In genomic region chr15:41935566-41936020, GRCh38 we compare ENCODE assay signal across 10 cellular contexts. TPM values are rescaled to one million over a fixed set of nuclear protein-coding genes. Genes with fewer than 3 reads are reported as not detected.
DNase-seq lines count a peak whose midpoint lies in the region; ATAC-seq and TF ChIP-seq lines count a peak whose summit lies in the region.
"Had no signal": no experiment of that assay in that cellular context is flagged by ENCODE, and none has a peak within 500 bp of the region (broad histone marks: within the 10 kb centered on the region; RNA-seq: fewer than 3 reads in every experiment).

No MANE protein-coding gene starts in this region.

- H3K4me3 ChIP-seq in heart left ventricle = no peak overlapping the region
- H3K4me3 ChIP-seq in SJCRH30 = no peak overlapping the region
- no peak overlapping the region for H3K4me3 ChIP-seq in esophagus squamous epithelium
- no peak overlapping the region for H3K4me3 ChIP-seq in tibial nerve
- H3K4me3 ChIP-seq in trophoblast cell (ENCODE audit: low read depth, low read length) = no peak overlapping the region

- H2BK120ac ChIP-seq in trophoblast cell (ENCODE audit: insufficient read depth, low read length, poor library complexity) = no peak overlapping the region

- no peak overlapping the region for H3K14ac ChIP-seq in trophoblast cell (ENCODE audit: low read length)

- H4K8ac ChIP-seq in trophoblast cell (ENCODE audit: low read depth, low read length) = no peak overlapping the region

- H3K9me3 ChIP-seq in heart left ventricle = no peaks in the 10 kb centered on the region
- no peaks in the 10 kb centered on the region for H3K9me3 ChIP-seq in SJCRH30 (replicated peaks)
- H3K9me3 ChIP-seq in esophagus squamous epithelium = no peaks in the 10 kb centered on the region
- no peaks in the 10 kb centered on the region for H3K9me3 ChIP-seq in tibial nerve
- no peaks in the 10 kb centered on the region for H3K9me3 ChIP-seq in trophoblast cell (ENCODE audit: insufficient read depth, low read depth, low read length)

- no peak overlapping the region for H2AFZ ChIP-seq in trophoblast cell (ENCODE audit: insufficient read depth, low read length, poor library complexity)

- H4K91ac ChIP-seq in trophoblast cell (ENCODE audit: low read depth, low read length) = no peak overlapping the region

- H3K23ac ChIP-seq in trophoblast cell (ENCODE audit: low read length) = no peak overlapping the region

- no peaks in the 10 kb centered on the region for H3K79me1 ChIP-seq in trophoblast cell (ENCODE audit: low read length)

- 59 to 83% (median 64%) methylated on average over 5 of the region's 5 CpGs for WGBS in heart left ventricle, 4 donors
- 54 to 68% methylated on average over 4 to 5 of the region's 5 CpGs for WGBS in esophagus squamous epithelium, 2 donors
- 76 to 90% methylated on average over 5 of the region's 5 CpGs for WGBS in tibial nerve, 2 donors
- WGBS in trophoblast cell (ENCODE audit: extremely low coverage, insufficient coverage, insufficient read length) = no CpG with 5 or more reads among the region's 5 CpGs

- TF ChIP-seq EP300 in tibial nerve (IDR thresholded peaks at IDR 0.05) = no peak

- H3K18ac ChIP-seq in trophoblast cell (ENCODE audit: low read length) = no peak overlapping the region

- H2AK5ac ChIP-seq in trophoblast cell (ENCODE audit: low read length) = no peak overlapping the region

- H2BK5ac ChIP-seq in trophoblast cell (ENCODE audit: low read depth, low read length, poor library complexity) = no peak overlapping the region

- H3K9ac ChIP-seq in trophoblast cell (ENCODE audit: low read length) = no peak overlapping the region

- TF ChIP-seq POLR2A in heart left ventricle (IDR thresholded peaks at IDR 0.05) (no peak), esophagus squamous epithelium (IDR thresholded peaks at IDR 0.05) (no peak), tibial nerve (IDR thresholded peaks at IDR 0.05) (no peak)

- H3K79me2 ChIP-seq in trophoblast cell (ENCODE audit: control insufficient read depth, insufficient read depth, low read length, poor library complexity) = peaks cover 2% of the 10 kb centered on the region

- ATAC-seq in heart left ventricle (no peak), HG02885 (IDR thresholded peaks at IDR 0.05; ENCODE audit: poor library complexity, unreplicated experiment) (no peak)

- peaks cover 0 to 34% (median 5%) of the 10 kb centered on the region in 9 donors for H3K36me3 ChIP-seq in heart left ventricle
- peaks cover 11% of the 10 kb centered on the region for H3K36me3 ChIP-seq in SJCRH30
- no peaks in the 10 kb centered on the region for H3K36me3 ChIP-seq in esophagus squamous epithelium
- H3K36me3 ChIP-seq in tibial nerve = peaks cover 0 to 8% (median 0%) of the 10 kb centered on the region in 3 donors
- peaks cover 5 to 14% of the 10 kb centered on the region in 2 experiments for H3K36me3 ChIP-seq in trophoblast cell (ENCODE audit: control insufficient read depth in 1 of 2, insufficient read depth in 2 of 2, low read length in 2 of 2)

- no peak overlapping the region for H3K4me2 ChIP-seq in trophoblast cell (ENCODE audit: low read length)

- intact Hi-C loops in heart left ventricle (cut with DNase I) (no loop called here), cardiac septum (cut with DNase I) (no loop called here), esophagus squamous epithelium (cut with DNase I) (no loop called here)

- H4K12ac ChIP-seq in trophoblast cell (ENCODE audit: low read depth, low read length) = no peak overlapping the region

- no peak for TF ChIP-seq CTCF in heart left ventricle (IDR thresholded peaks at IDR 0.05)
- no peak for TF ChIP-seq CTCF in esophagus squamous epithelium (IDR thresholded peaks at IDR 0.05)
- no peak for TF ChIP-seq CTCF in tibial nerve (IDR thresholded peaks at IDR 0.05)

- peak overlapping the region; percentile 11 to 93 (median 70) for H3K27ac ChIP-seq in heart left ventricle
- peak overlapping the region; percentile 31; the same call in 1 of the 2 replicates for H3K27ac ChIP-seq in SJCRH30
- H3K27ac ChIP-seq in esophagus squamous epithelium = peak overlapping the region; percentile 85 to 90 (median 88)
- H3K27ac ChIP-seq in tibial nerve = peak overlapping the region in 3 of 4 donors; percentile 10 to 70 (median 41)
- no peak overlapping the region for H3K27ac ChIP-seq in trophoblast cell (ENCODE audit: low read depth, low read length)
- H3K27ac ChIP-seq: C4-2B had no signal

- no peak for DNase-seq in heart left ventricle
- DNase-seq in cardiac septum (ENCODE audit: low spot score) = no peak
- DNase-seq in SJCRH30 = no peak
- DNase-seq in esophagus squamous epithelium (lab: John Stamatoyannopoulos, UW) = no peak
- no peak for DNase-seq in tibial nerve (ENCODE audit: low spot score in 2 of 2)
- no peak for DNase-seq in AG20443 (ENCODE audit: low spot score)
- no peak for DNase-seq in trophoblast cell
- DNase-seq: islet precursor cell had no signal

- H3K27me3 ChIP-seq in heart left ventricle (no peaks in the 10 kb centered on the region), SJCRH30 (no peaks in the 10 kb centered on the region), esophagus squamous epithelium (no peaks in the 10 kb centered on the region), tibial nerve (no peaks in the 10 kb centered on the region), trophoblast cell (ENCODE audit: insufficient read depth, low read length) (no peaks in the 10 kb centered on the region)

- H2BK12ac ChIP-seq in trophoblast cell (ENCODE audit: low read length) = no peak overlapping the region

- H3K4ac ChIP-seq in trophoblast cell (ENCODE audit: low read depth, low read length) = no peak overlapping the region

- peaks cover 26 to 97% (median 79%) of the 10 kb centered on the region in 12 donors for H3K4me1 ChIP-seq in heart left ventricle
- peaks cover 35% of the 10 kb centered on the region for H3K4me1 ChIP-seq in SJCRH30
- peaks cover 45 to 99% (median 58%) of the 10 kb centered on the region in 3 donors for H3K4me1 ChIP-seq in esophagus squamous epithelium
- H3K4me1 ChIP-seq in tibial nerve = peaks cover 0 to 52% (median 27%) of the 10 kb centered on the region in 4 donors
- H3K4me1 ChIP-seq in trophoblast cell (ENCODE audit: control insufficient read depth in 1 of 2, insufficient read depth in 2 of 2, low read length in 2 of 2) = peaks cover 5% of the 10 kb centered on the region in 2 experiments

RNA-seq across cellular contexts. Expression of gene EHD4, which starts 36.8 kb away (rescaled TPM):
- total RNA-seq in heart left ventricle = 10 to 100 TPM; 28.2 to 70.8 (median 43.9) TPM
- 10 to 100 TPM; 25.6 to 46.5 TPM for polyA plus RNA-seq in heart left ventricle
- total RNA-seq in cardiac septum = 42.2 TPM
- total RNA-seq in SJCRH30 (2014; rRNA removed; shearing (Covaris generic)) = 20.8 TPM in 2 replicates
- total RNA-seq in esophagus squamous epithelium = 10 to 100 TPM; 25.4 to 45.3 (median 27.8) TPM
- 10 to 100 TPM; 13.2 to 31.5 (median 22.0) TPM for total RNA-seq in tibial nerve
- polyA plus RNA-seq in trophoblast cell (2013) = 18.8 and 19.6 TPM in 2 replicates

RNA-seq across cellular contexts. Expression of gene SPTBN5, which starts 41.7 kb away (rescaled TPM):
- total RNA-seq in heart left ventricle = 1 to 10 TPM in 8 of 9 donors, under 1 TPM in 1; 0.31 to 5.6 (median 1.7) TPM
- 1 to 10 TPM; 1.3 to 3.2 TPM for polyA plus RNA-seq in heart left ventricle
- 2.4 TPM for total RNA-seq in cardiac septum
- total RNA-seq in SJCRH30 (2014; rRNA removed; shearing (Covaris generic)) = 0.38 and 0.55 TPM in 2 replicates
- 1 to 10 TPM; 1.9 to 4.4 (median 3.4) TPM for total RNA-seq in esophagus squamous epithelium
- 10 to 100 TPM; 16.5 to 34.5 (median 19.9) TPM for total RNA-seq in tibial nerve
- polyA plus RNA-seq in trophoblast cell (2013) = 0.53 and 0.55 TPM in 2 replicates
